13 cellular contexts compared by ENCODE assay signal in genomic region chr12:92614502-92614901, GRCh38.
"Had no signal": no experiment of that assay in that cellular context is flagged by ENCODE, and none has a peak within 500 bp of the region (broad histone marks: within the 10 kb centered on the region; RNA-seq: fewer than 3 reads in every experiment).

No MANE protein-coding gene starts in this region.

- DNase-seq: activated CD4-positive, alpha-beta T cell treated with anti-CD3 and anti-CD28 coated beads for 4 hours; activated CD8-positive, alpha-beta memory T cell treated with anti-CD3 and anti-CD28 coated beads, Interleukin-2, amount 50 U/mL, for 4 hours; activated CD8-positive, alpha-beta T cell treated with anti-CD3 and anti-CD28 coated beads, Interleukin-2, amount 10 ng/mL, durations not matched to agents 7 days and 5 days; activated effector memory CD4-positive, alpha-beta T cell treated with anti-CD3 and anti-CD28 coated beads, Interleukin-2, amount 50 U/mL, for 16 hours; activated T-cell treated with anti-CD3 and anti-CD28 coated beads, Interleukin-2, amount 50 U/mL, for 48 hours; amygdala; cortex of kidney; effector CD8-positive, alpha-beta T cell; left colon; lower lobe of right lung; pancreas; T-helper 17 cell; uterus had no signal
